13 cellular contexts compared by ENCODE assay signal in the genomic region with DNA sequence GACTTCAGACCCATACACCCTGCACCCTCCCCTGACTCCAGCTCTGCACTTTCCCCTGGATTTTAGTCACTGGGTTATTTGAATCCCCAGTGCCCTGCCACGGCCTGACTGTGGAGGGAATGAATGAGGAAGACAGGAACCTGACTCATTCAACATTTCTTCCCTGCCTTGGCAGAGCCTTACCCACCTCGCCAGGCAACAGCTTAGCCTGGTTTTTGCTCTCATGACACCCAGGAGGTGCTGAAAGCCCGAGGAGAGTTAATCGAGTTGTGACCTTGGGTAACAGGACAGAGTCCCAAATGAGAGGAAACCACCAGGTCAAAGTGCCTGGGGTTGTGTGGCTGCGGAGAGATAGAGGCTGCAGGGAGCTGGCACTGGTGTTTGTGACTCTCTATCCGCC.
DNase-seq lines count a peak whose midpoint lies in the region; ATAC-seq, FAIRE-seq and TF ChIP-seq lines count a peak whose summit lies in the region.
"Had no signal": no experiment of that assay in that cellular context is flagged by ENCODE, and none has a peak within 500 bp of the region (broad histone marks: within the 10 kb centered on the region; RNA-seq: fewer than 3 reads in every experiment).

No MANE protein-coding gene starts in this region.

- no peak overlapping the region for H3K4me3 ChIP-seq in NB4 (ENCODE audit: low read depth, low read length)
- no peak overlapping the region for H3K4me3 ChIP-seq in endothelial cell of umbilical vein (replicated peaks in 1 of 3; ENCODE audit: insufficient read depth in 1 of 3, low read depth in 1 of 3, low read length in 3 of 3)
- H3K4me3 ChIP-seq: BLaER1 had no signal

- TF ChIP-seq CTCF in NB4 (IDR thresholded peaks at IDR 0.05; ENCODE audit: low read depth, low read length) = no peak
- TF ChIP-seq CTCF in endothelial cell of umbilical vein (IDR thresholded peaks at IDR 0.05; ENCODE audit: extremely low read depth in 1 of 2, insufficient read depth in 1 of 2, low read depth in 1 of 2, low read length in 2 of 2) = no peak

- no peaks in the 10 kb centered on the region for H4K20me1 ChIP-seq in endothelial cell of umbilical vein (replicated peaks; ENCODE audit: control insufficient read depth, extremely low read depth, insufficient read depth, low read length)
- H4K20me1 ChIP-seq: BLaER1 had no signal

- CTCF ChIA-PET in endothelial cell of umbilical vein (lab: Charles Lee) = interaction anchor here (0.9 to 1.8 kb wide), 9 partner anchors 8 to 237 kb away, joined by 3 to 8 read pairs (median 3); no protein-coding TSS in a partner anchor

- H3K27me3 ChIP-seq in endothelial cell of umbilical vein (ENCODE audit: control insufficient read depth in 2 of 2, insufficient read depth in 2 of 2, low read length in 2 of 2) = no peaks in the 10 kb centered on the region
- H3K27me3 ChIP-seq: BLaER1 had no signal

- H3K27ac ChIP-seq in endothelial cell of umbilical vein (ENCODE audit: insufficient read depth, low read depth, low read length) = no peak overlapping the region
- H3K27ac ChIP-seq: BLaER1, KMS-11 had no signal

- ATAC-seq in left lobe of liver (peak; percentile 89), GM18520 (IDR thresholded peaks at IDR 0.05; ENCODE audit: unreplicated experiment) (no peak), GM21737 (IDR thresholded peaks at IDR 0.05; ENCODE audit: unreplicated experiment) (no peak)
- no peak for ATAC-seq in activated naive CD8-positive, alpha-beta T cell treated with anti-CD3 and anti-CD28 coated beads, Interleukin-2, amount 50 U/mL, for 24 hours

- no peak overlapping the region for H3K4me3 Mint-ChIP-seq in activated naive CD8-positive, alpha-beta T cell treated with anti-CD3 and anti-CD28 coated beads, Interleukin-2, amount 50 U/mL, for 24 hours
- H3K4me3 Mint-ChIP-seq: dendritic cell treated with granulocyte-macrophage colony-stimulating factor and Interleukin-4, amounts not matched to agents 40 ng/mL and 50 ng/mL, for 4 days had no signal

- H3K27me3 Mint-ChIP-seq in activated naive CD8-positive, alpha-beta T cell treated with anti-CD3 and anti-CD28 coated beads, Interleukin-2, amount 50 U/mL, for 24 hours = peaks cover 5% of the 10 kb centered on the region

- FAIRE-seq in endothelial cell of umbilical vein (lab: Jason Lieb, UNC) = peak; percentile 78

- peaks cover 4% of the 10 kb centered on the region for H3K4me1 Mint-ChIP-seq in activated naive CD8-positive, alpha-beta T cell treated with anti-CD3 and anti-CD28 coated beads, Interleukin-2, amount 50 U/mL, for 24 hours

- H3K4me2 ChIP-seq in endothelial cell of umbilical vein (ENCODE audit: insufficient read depth, low read length) = no peak overlapping the region
- H3K4me2 ChIP-seq: BLaER1, KMS-11 had no signal

- TF ChIP-seq POLR2A in NB4 (IDR thresholded peaks at IDR 0.05; ENCODE audit: extremely low read depth, insufficient read length) (no peak), endothelial cell of umbilical vein (IDR thresholded peaks at IDR 0.05; ENCODE audit: low read depth, low read length) (no peak)

- no peaks in the 10 kb centered on the region for H3K9me3 ChIP-seq in endothelial cell of umbilical vein (replicated peaks; ENCODE audit: control insufficient read depth, insufficient read depth, low read length)
- H3K9me3 ChIP-seq: BLaER1 had no signal

- H3K79me2 ChIP-seq in endothelial cell of umbilical vein (ENCODE audit: control insufficient read depth, insufficient read depth, low read length) = no peaks in the 10 kb centered on the region

- peaks cover 8% of the 10 kb centered on the region for H3K4me1 ChIP-seq in endothelial cell of umbilical vein (ENCODE audit: control insufficient read depth, extremely low read depth, insufficient read depth, low read length)

- H3K9me1 ChIP-seq in endothelial cell of umbilical vein (replicated peaks; ENCODE audit: control insufficient read depth, extremely low read depth, insufficient read depth, low read length) = no peaks in the 10 kb centered on the region

- no peak overlapping the region for H3K9ac ChIP-seq in endothelial cell of umbilical vein (replicated peaks; ENCODE audit: extremely low read depth, insufficient read depth, low read length)
- H3K9ac ChIP-seq: BLaER1, KMS-11 had no signal

- no peaks in the 10 kb centered on the region for H3K36me3 ChIP-seq in endothelial cell of umbilical vein (ENCODE audit: control insufficient read depth in 2 of 2, extremely low read depth in 1 of 2, insufficient read depth in 2 of 2, low read length in 2 of 2)
- H3K36me3 ChIP-seq: BLaER1 had no signal

- BruUV-seq in endothelial cell of umbilical vein (replicated peaks; lab: Mats Ljungman, UMichigan) = no TSS peak

- no peaks in the 10 kb centered on the region for H3K36me3 Mint-ChIP-seq in activated naive CD8-positive, alpha-beta T cell treated with anti-CD3 and anti-CD28 coated beads, Interleukin-2, amount 50 U/mL, for 24 hours (ENCODE audit: low read depth)

- no peaks in the 10 kb centered on the region for H3K9me3 Mint-ChIP-seq in activated naive CD8-positive, alpha-beta T cell treated with anti-CD3 and anti-CD28 coated beads, Interleukin-2, amount 50 U/mL, for 24 hours
- H3K9me3 Mint-ChIP-seq: dendritic cell treated with granulocyte-macrophage colony-stimulating factor and Interleukin-4, amounts not matched to agents 40 ng/mL and 50 ng/mL, for 4 days had no signal

- DNase-seq in AG20443 (ENCODE audit: low spot score) (peak; percentile 75), NB4 (ENCODE audit: low read depth) (peak; percentile 19), endothelial cell of umbilical vein (ENCODE audit: low read depth, low spot score) (peak; percentile 48), left lobe of liver (ENCODE audit: low spot score) (no peak), retina (no peak)
- DNase-seq in activated naive CD8-positive, alpha-beta T cell treated with anti-CD3 and anti-CD28 coated beads, Interleukin-2, amount 50 U/mL, for 24 hours = no peak
- DNase-seq: NCI-H82, T-helper 2 cell had no signal

- H3K27ac Mint-ChIP-seq in activated naive CD8-positive, alpha-beta T cell treated with anti-CD3 and anti-CD28 coated beads, Interleukin-2, amount 50 U/mL, for 24 hours = no peak overlapping the region
- H3K27ac Mint-ChIP-seq: dendritic cell treated with granulocyte-macrophage colony-stimulating factor and Interleukin-4, amounts not matched to agents 40 ng/mL and 50 ng/mL, for 4 days had no signal

- dilution Hi-C loops in endothelial cell of umbilical vein (cut with MboI; ENCODE audit: extremely low pct_ligation_motif_present, low sequenced_read_pairs) = no loop called here

- H2AFZ ChIP-seq in endothelial cell of umbilical vein (ENCODE audit: low read depth, low read length) = no peak overlapping the region

- intact Hi-C loops in endothelial cell of umbilical vein (cut with micrococcal nuclease) = no loop called here

- POLR2A ChIA-PET in endothelial cell of umbilical vein (lab: Charles Lee) = interaction anchor here (1.3 kb wide), 1 partner anchor 20 kb away, joined by 3 read pairs; no protein-coding TSS in a partner anchor

TF ChIP-seq in endothelial cell of umbilical vein, 7 proteins besides CTCF, POLR2A, EP300 and RAD21:
- TF ChIP-seq EZH2 (IDR thresholded peaks at IDR 0.05; ENCODE audit: borderline replicate concordance, low read depth, low read length, severe bottlenecking) (no peak), FOS (IDR thresholded peaks at IDR 0.05; ENCODE audit: borderline replicate concordance, insufficient read depth, low read length) (peak; percentile 55)
TF ChIP-seq in endothelial cell of umbilical vein: peak in this region for 1.

Comparison
In these comparisons a context has a peak if more than half of its experiments do, and no peak if none do; other contexts are left out.
1. DNase-seq: peak in AG20443 (single experiment), NB4 (single experiment) and endothelial cell of umbilical vein (single experiment); none in left lobe of liver (single experiment), retina (single experiment) and activated naive CD8-positive, alpha-beta T cell treated with anti-CD3 and anti-CD28 coated beads, Interleukin-2, amount 50 U/mL, for 24 hours (single experiment).